ENCODE assay signal across 16 cellular contexts in genomic region chr11:94774345-94774744, GRCh38. TPM values are rescaled to one million over a fixed set of nuclear protein-coding genes. Genes with fewer than 3 reads are reported as not detected.
DNase-seq lines count a peak whose midpoint lies in the region; ATAC-seq, FAIRE-seq and TF ChIP-seq lines count a peak whose summit lies in the region.
"Had no signal": no experiment of that assay in that cellular context is flagged by ENCODE, and none has a peak within 500 bp of the region (broad histone marks: within the 10 kb centered on the region; RNA-seq: fewer than 3 reads in every experiment).

No MANE protein-coding gene starts in this region.

- in situ Hi-C loops in K562 (cut with MboI) = no loop called here

- H3K9me1 ChIP-seq in K562 (ENCODE audit: control insufficient read depth, insufficient read depth, low read length) = no peaks in the 10 kb centered on the region

- peaks cover 99% of the 10 kb centered on the region for H3K79me2 ChIP-seq in K562 (ENCODE audit: control insufficient read depth, insufficient read depth, low read length)

- intact Hi-C loops in K562 (cut with micrococcal nuclease) = no loop called here

- H3K4me3 ChIP-seq in K562 = no peak overlapping the region
- H3K4me3 ChIP-seq: ovary had no signal

- no peak overlapping the region for H2AFZ ChIP-seq in K562 (ENCODE audit: low read depth, low read length)

- ATAC-seq in K562 (peak; percentile 60), GM18505 (IDR thresholded peaks at IDR 0.05; ENCODE audit: unreplicated experiment) (no peak), GM21528 (IDR thresholded peaks at IDR 0.05; ENCODE audit: low FRiP score, unreplicated experiment) (no peak)
- ATAC-seq: activated T-cell treated with anti-CD3 and anti-CD28 coated beads, Interleukin-2, amount 50 U/mL, for 72 hours; Panc1 had no signal

- H4K20me1 ChIP-seq in K562 (replicated peaks; ENCODE audit: control insufficient read depth, insufficient read depth, low read length) = peaks cover 12% of the 10 kb centered on the region

- TF ChIP-seq EP300 in K562 (IDR thresholded peaks at IDR 0.05; ENCODE audit: low read length) = no peak

- BruUV-seq in K562 (replicated peaks; lab: Mats Ljungman, UMichigan) = no TSS peak

- H3K27me3 ChIP-seq in K562 (ENCODE audit: control insufficient read depth in 2 of 2, insufficient read depth in 2 of 2, low read length in 2 of 2) = no peaks in the 10 kb centered on the region; a peak in 1 of 5 replicates
- H3K27me3 ChIP-seq: ovary had no signal

- TF ChIP-seq CTCF in K562 (IDR thresholded peaks at IDR 0.05 in 2 of 3, conservative IDR thresholded peaks at IDR 0.05 in 1 of 3; ENCODE audit: insufficient read depth in 2 of 3, low read depth in 1 of 3, low read length in 3 of 3) = no peak
- TF ChIP-seq CTCF in GM10266 (IDR thresholded peaks at IDR 0.05; ENCODE audit: control insufficient read depth, insufficient read depth, low read depth, missing control alignments) = no peak

- FAIRE-seq in HTR-8/SVneo (lab: Jason Lieb, UNC) (peak; percentile 38), K562 (lab: Jason Lieb, UNC) (peak; percentile 62)

- POLR2A ChIA-PET in K562 (lab: Yijun Ruan, JAX) = no interaction called here

- no peak overlapping the region for H3K4me2 ChIP-seq in K562 (ENCODE audit: insufficient read depth, low read length)

- H3K9me3 ChIP-seq in K562 (replicated peaks; ENCODE audit: control insufficient read depth, insufficient read depth, low read depth, low read length) = no peaks in the 10 kb centered on the region
- H3K9me3 ChIP-seq: ovary had no signal

- CTCF ChIA-PET in K562 (lab: Yijun Ruan, JAX; ENCODE audit: low intra/inter-chr PET ratio) = no interaction called here

- WGBS in K562 (ENCODE audit: insufficient coverage, low coverage, missing lambda C conversion rate) = 15% methylated on average over 3 of the region's 3 CpGs

- no peak overlapping the region for H3K9ac ChIP-seq in K562 (ENCODE audit: insufficient read depth in 1 of 2, low read depth in 2 of 2, low read length in 2 of 2)

- peak; percentile 80 for DNase-seq in DMS53 treated with DMSO at 0.1 percent for 48 hours (lab: John Stamatoyannopoulos, UW; ENCODE audit: unreplicated experiment)
- DNase-seq in HTR-8/SVneo (ENCODE audit: insufficient read length, low spot score) = no peak
- peak in 1 of 4 experiments; percentile 40 for DNase-seq in K562 (ENCODE audit: extremely low read depth in 1 of 4, low spot score in 3 of 4)
- DNase-seq in renal cortical epithelial cell (ENCODE audit: low read depth) = peak; percentile 21
- DNase-seq in GM10266 (ENCODE audit: extremely low spot score) = no peak
- DNase-seq in AG08395 (ENCODE audit: low spot score) = no peak
- DNase-seq: activated CD4-positive, alpha-beta memory T cell treated with anti-CD3 and anti-CD28 coated beads for 36 hours; activated T-cell treated with anti-CD3 and anti-CD28 coated beads, Interleukin-2, amount 50 U/mL, for 72 hours; Calu3; GOT3; MV-4-11; ovary; stimulated activated CD4-positive, alpha-beta T cell treated with anti-CD3 and anti-CD28 coated beads, Interleukin-15, amount 100 ng/mL, for 24 hours had no signal

- TF ChIP-seq RAD21 in K562 (CRISPR knock-in tag; conservative IDR thresholded peaks at IDR 0.05 in 1 of 2, IDR thresholded peaks at IDR 0.05 in 1 of 2) = no peak

- H3K36me3 ChIP-seq in K562 (ENCODE audit: control insufficient read depth, insufficient read depth, low read length) = no peaks in the 10 kb centered on the region
- H3K36me3 ChIP-seq: ovary had no signal

- H3K4me1 ChIP-seq in K562 (replicated peaks in 1 of 2; ENCODE audit: control insufficient read depth in 2 of 2, insufficient read depth in 2 of 2, low read length in 2 of 2) = peaks cover 6 to 50% of the 10 kb centered on the region in 2 experiments

- TF ChIP-seq POLR2A in K562 (conservative IDR thresholded peaks at IDR 0.05) (no peak), GM18505 (IDR thresholded peaks at IDR 0.05; ENCODE audit: borderline replicate concordance, extremely low read depth, insufficient read depth, insufficient read length) (no peak)

- H3K27ac ChIP-seq in K562 (ENCODE audit: extremely low read depth, low read depth, low read length) = no peak overlapping the region
- H3K27ac ChIP-seq: ovary had no signal

TF ChIP-seq in K562, 482 proteins besides CTCF, POLR2A, EP300 and RAD21:
- TF ChIP-seq ZNF282 (CRISPR knock-in tag; IDR thresholded peaks at IDR 0.05) = no peak
- TF ChIP-seq MCM7 (IDR thresholded peaks at IDR 0.05) = no peak
- peak; percentile 41; the same call in 1 of the 2 replicates for TF ChIP-seq JUND (IDR thresholded peaks at IDR 0.05; ENCODE audit: borderline replicate concordance, low read depth, low read length)
- TF ChIP-seq JUND (tag; IDR thresholded peaks at IDR 0.05; ENCODE audit: borderline replicate concordance, low read depth, low read length) = peak; percentile 59; the same call in 1 of the 3 replicates
- TF ChIP-seq JUN (IDR thresholded peaks at IDR 0.05; ENCODE audit: borderline replicate concordance, low read depth, low read length) = peak; percentile 16; the same call in 1 of the 2 replicates
- TF ChIP-seq JUN (CRISPR knock-in tag; IDR thresholded peaks at IDR 0.05; ENCODE audit: borderline replicate concordance) = no peak
- TF ChIP-seq PKNOX1 (IDR thresholded peaks at IDR 0.05) = peak; percentile 53
- peak; percentile 68 for TF ChIP-seq ATF3 (IDR thresholded peaks at IDR 0.05)
- no peak for TF ChIP-seq ATF3 (CRISPR knock-in tag; conservative IDR thresholded peaks at IDR 0.05)
- TF ChIP-seq ATF7 (IDR thresholded peaks at IDR 0.05) = 0 out of 2 replicates have a peak, but pooled peaks have one; percentile 31

RNA-seq across cellular contexts. Expression of gene AMOTL1, which starts 6.2 kb away (rescaled TPM):
- total RNA-seq in K562 (2011; cell fraction: chromatin; rRNA removed; ENCODE audit: low replicate concordance) = 33.3 and 42.6 TPM in 2 replicates
- 17.8 and 18.0 TPM in 2 replicates for total RNA-seq in K562 (2011; cell fraction: nucleolus; rRNA removed)
- total RNA-seq in K562 (2011; cell fraction: nucleoplasm; rRNA removed) = 26.3 and 39.2 TPM in 2 replicates
- total RNA-seq in K562 (2014; rRNA removed) (20.9 and 22.1 TPM in 2 replicates), K562 (2014; rRNA removed; fragmentation: Illumina TruSeq; extraction: Trizol) (14.0 and 14.4 TPM in 2 replicates), K562 (2015; rRNA removed; fragmentation: Illumina TruSeq; extraction: Trizol) (12.8 and 12.9 TPM in 2 replicates), K562 (2021) (29.9 and 35.4 TPM in 2 replicates), renal cortical epithelial cell (32.6 and 51.2 TPM in 2 replicates)
- polyA plus RNA-seq in K562 (2011; rRNA removed) (2.5 and 16.7 TPM in 2 replicates), K562 (2014; fragmentation: Illumina TruSeq; extraction: Trizol) (18.7 and 18.8 TPM in 2 replicates), K562 (2014; fragmentation: Nextera tagmentation; extraction: Ambion mirVana) (1 to 10 TPM; 4.0 to 4.7 TPM), K562 (2014; rRNA removed) (12.6 and 13.3 TPM in 2 replicates)
- polyA plus RNA-seq in K562 (2011; cell fraction: cytosol; rRNA removed) = 2.0 and 12.2 TPM in 2 replicates
- polyA plus RNA-seq in K562 (2011; cell fraction: nucleus; rRNA removed) = 3.0 and 21.5 TPM in 2 replicates
- polyA plus RNA-seq in K562 (2012) = 17.9 and 23.2 TPM in 2 replicates
- 5.5 and 37.5 TPM in 2 replicates for polyA minus RNA-seq in K562 (2011; rRNA and poly(A)+ RNA removed)
- 3.5 and 21.8 TPM in 2 replicates for polyA minus RNA-seq in K562 (2011; cell fraction: cytosol; rRNA and poly(A)+ RNA removed)
- 3.9 and 17.8 TPM in 2 replicates for polyA minus RNA-seq in K562 (2011; cell fraction: nucleus; rRNA and poly(A)+ RNA removed)

Comparison
In these comparisons a context has a peak if more than half of its experiments do, and no peak if none do; other contexts are left out.
1. DNase-seq: peak in DMS53 treated with DMSO at 0.1 percent for 48 hours (single experiment) and renal cortical epithelial cell (single experiment); none in HTR-8/SVneo (single experiment), GM10266 (single experiment) and AG08395 (single experiment).